Comparison of ENCODE assay signal across 10 cellular contexts in genomic region chr6:158911746-158912158, GRCh38.
DNase-seq lines count a peak whose midpoint lies in the region; ATAC-seq, FAIRE-seq and TF ChIP-seq lines count a peak whose summit lies in the region.
"Had no signal": no experiment of that assay in that cellular context is flagged by ENCODE, and none has a peak within 500 bp of the region (broad histone marks: within the 10 kb centered on the region; RNA-seq: fewer than 3 reads in every experiment).

No MANE protein-coding gene starts in this region.

- H2AFZ ChIP-seq in HepG2 (ENCODE audit: low read length), result no peak overlapping the region

- no peak overlapping the region for H3K4me3 ChIP-seq in Caco-2 (ENCODE audit: low read depth, low read length)
- no peak overlapping the region for H3K4me3 ChIP-seq in HEK293 (ENCODE audit: low read depth, low read length)
- no peak overlapping the region for H3K4me3 ChIP-seq in HepG2 (replicated peaks in 1 of 3; ENCODE audit: insufficient read depth in 1 of 3, low read depth in 2 of 3, low read length in 3 of 3)
- H3K4me3 ChIP-seq: left ventricle myocardium inferior, SK-N-MC had no signal

- DNase-seq in Caco-2 (no peak), HepG2 (ENCODE audit: low spot score) (no peak), NCI-H1436 (lab: John Stamatoyannopoulos, UW) (no peak), foreskin keratinocyte (no peak)
- peak; percentile 49 for DNase-seq in activated CD4-positive, alpha-beta memory T cell treated with anti-CD3 and anti-CD28 coated beads, Interleukin-2, amount 10 ng/mL, durations not matched to agents 7 days and 5 days
- DNase-seq: left ventricle myocardium inferior had no signal

- peaks cover 23% of the 10 kb centered on the region for H3K4me1 ChIP-seq in Caco-2
- H3K4me1 ChIP-seq in HEK293 (ENCODE audit: control insufficient read depth, insufficient read depth, low read length), result no peaks in the 10 kb centered on the region
- peaks cover 6% of the 10 kb centered on the region; the same call in 1 of the 2 replicates for H3K4me1 ChIP-seq in HepG2 (ENCODE audit: insufficient read depth, low read length)
- peaks cover 6% of the 10 kb centered on the region for H3K4me1 ChIP-seq in foreskin keratinocyte
- H3K4me1 ChIP-seq: left ventricle myocardium inferior had no signal

- H3K36me3 ChIP-seq in Caco-2 (ENCODE audit: control insufficient read depth, insufficient read depth, low read length), result no peaks in the 10 kb centered on the region
- no peaks in the 10 kb centered on the region for H3K36me3 ChIP-seq in HEK293 (ENCODE audit: control insufficient read depth in 2 of 2, insufficient read depth in 1 of 2, low read length in 2 of 2)
- no peaks in the 10 kb centered on the region for H3K36me3 ChIP-seq in HepG2 (replicated peaks in 1 of 2; ENCODE audit: control insufficient read depth in 1 of 2, insufficient read depth in 2 of 2, low read length in 2 of 2)
- H3K36me3 ChIP-seq: left ventricle myocardium inferior had no signal

- H3K9me3 Mint-ChIP-seq in Caco-2 (ENCODE audit: unreplicated experiment), result peaks cover 8% of the 10 kb centered on the region
- H3K9me3 Mint-ChIP-seq in activated CD4-positive, alpha-beta memory T cell treated with anti-CD3 and anti-CD28 coated beads, Interleukin-2, amount 10 ng/mL, durations not matched to agents 7 days and 5 days, result peaks cover 8% of the 10 kb centered on the region

- FAIRE-seq in HepG2 (lab: Jason Lieb, UNC), result no peak

- H3K9me3 ChIP-seq in Caco-2 (no peaks in the 10 kb centered on the region), HEK293 (ENCODE audit: control insufficient read depth, insufficient read depth, low read depth, low read length) (no peaks in the 10 kb centered on the region), HepG2 (ENCODE audit: low read length) (no peaks in the 10 kb centered on the region)
- H3K9me3 ChIP-seq: left ventricle myocardium inferior had no signal

- no peaks in the 10 kb centered on the region for H3K79me2 ChIP-seq in HepG2 (ENCODE audit: insufficient read depth, low read length)

- POLR2A ChIA-PET in Caco-2 (lab: Charles Lee), result no interaction called here
- POLR2A ChIA-PET in HEK293 (lab: Yijun Ruan, JAX), result interaction anchor here (0.7 kb wide), 1 partner anchor 42 kb away, joined by 4 read pairs; no protein-coding TSS in a partner anchor
- POLR2A ChIA-PET in activated CD4-positive, alpha-beta memory T cell treated with anti-CD3 and anti-CD28 coated beads, Interleukin-2, amount 10 ng/mL, durations not matched to agents 7 days and 5 days (lab: Charles Lee), result no interaction called here
- POLR2A ChIA-PET in HepG2 (lab: Yijun Ruan, JAX), result no interaction called here

- H3K27ac ChIP-seq in HEK293 (ENCODE audit: extremely low read depth, low read depth, low read length) (no peak overlapping the region), HepG2 (ENCODE audit: extremely low read length, insufficient read depth, low read length) (no peak overlapping the region), foreskin keratinocyte (no peak overlapping the region)
- H3K27ac ChIP-seq: left ventricle myocardium inferior, SK-N-MC had no signal

- no peak for TF ChIP-seq RAD21 in HepG2 (CRISPR knock-in tag; IDR thresholded peaks at IDR 0.05)

- no peak overlapping the region for H3K4me2 ChIP-seq in HepG2 (ENCODE audit: low read depth, low read length)

- CTCF ChIA-PET in Caco-2 (lab: Charles Lee), result no interaction called here
- CTCF ChIA-PET in HEK293 (lab: Yijun Ruan, JAX), result no interaction called here
- CTCF ChIA-PET in activated CD4-positive, alpha-beta memory T cell treated with anti-CD3 and anti-CD28 coated beads, Interleukin-2, amount 10 ng/mL, durations not matched to agents 7 days and 5 days (lab: Charles Lee), result no interaction called here
- CTCF ChIA-PET in HepG2 (lab: Yijun Ruan, JAX; ENCODE audit: low intra/inter-chr PET ratio, low total read pairs), result no interaction called here

- ATAC-seq in HepG2, result peak; percentile 35; the same call in 2 of the 3 replicates
- no peak for ATAC-seq in HG02884 (IDR thresholded peaks at IDR 0.05; ENCODE audit: unreplicated experiment)
- ATAC-seq in foreskin keratinocyte, result no peak
- ATAC-seq in GM21381 (IDR thresholded peaks at IDR 0.05; ENCODE audit: unreplicated experiment), result no peak

- H4K20me1 ChIP-seq in HepG2 (ENCODE audit: insufficient read depth, low read length), result no peaks in the 10 kb centered on the region

- TF ChIP-seq EP300 in HepG2 (IDR thresholded peaks at IDR 0.05; ENCODE audit: low read depth in 2 of 2, low read length in 2 of 2) (no peak), HepG2 (CRISPR knock-in tag; IDR thresholded peaks at IDR 0.05; ENCODE audit: borderline replicate concordance) (no peak)

- no TSS peak for BruUV-seq in Caco-2 (replicated peaks; lab: Mats Ljungman, UMichigan)
- no TSS peak for BruUV-seq in HepG2 (replicated peaks; lab: Mats Ljungman, UMichigan)

- no peak overlapping the region for H3K9ac ChIP-seq in HepG2 (ENCODE audit: insufficient read depth, low read depth, low read length)

- no peak overlapping the region for H3K4me3 Mint-ChIP-seq in Caco-2 (ENCODE audit: unreplicated experiment)
- H3K4me3 Mint-ChIP-seq in activated CD4-positive, alpha-beta memory T cell treated with anti-CD3 and anti-CD28 coated beads, Interleukin-2, amount 10 ng/mL, durations not matched to agents 7 days and 5 days, result no peak overlapping the region

- intact Hi-C loops in Caco-2 (cut with micrococcal nuclease; ENCODE audit: unreplicated experiment) (no loop called here), HepG2 (cut with micrococcal nuclease; ENCODE audit: unreplicated experiment) (no loop called here)

- H3K36me3 Mint-ChIP-seq in Caco-2 (ENCODE audit: insufficient read depth, unreplicated experiment), result peaks cover 5% of the 10 kb centered on the region
- peaks cover 3% of the 10 kb centered on the region for H3K36me3 Mint-ChIP-seq in activated CD4-positive, alpha-beta memory T cell treated with anti-CD3 and anti-CD28 coated beads, Interleukin-2, amount 10 ng/mL, durations not matched to agents 7 days and 5 days (ENCODE audit: low read depth)

- TF ChIP-seq CTCF in Caco-2 (IDR thresholded peaks at IDR 0.05; ENCODE audit: insufficient read depth in 1 of 2, low read depth in 1 of 2, low read length in 1 of 2, severe bottlenecking in 1 of 2, unreplicated experiment in 1 of 2) (no peak), HEK293 (tag by site-specific recombination; IDR thresholded peaks at IDR 0.05) (no peak), HepG2 (CRISPR knock-in tag; IDR thresholded peaks at IDR 0.05) (no peak), foreskin keratinocyte (conservative IDR thresholded peaks at IDR 0.05) (no peak)

- H3K27ac Mint-ChIP-seq in Caco-2 (ENCODE audit: unreplicated experiment), result peak overlapping the region; percentile 89
- no peak overlapping the region for H3K27ac Mint-ChIP-seq in activated CD4-positive, alpha-beta memory T cell treated with anti-CD3 and anti-CD28 coated beads, Interleukin-2, amount 10 ng/mL, durations not matched to agents 7 days and 5 days

- H3K27me3 ChIP-seq in Caco-2 (replicated peaks; ENCODE audit: control insufficient read depth, insufficient read depth, low read length), result no peaks in the 10 kb centered on the region
- no peaks in the 10 kb centered on the region; a peak in 2 of 5 replicates for H3K27me3 ChIP-seq in HepG2 (ENCODE audit: control insufficient read depth in 1 of 2, insufficient read depth in 2 of 2, low read length in 2 of 2)
- no peaks in the 10 kb centered on the region for H3K27me3 ChIP-seq in foreskin keratinocyte

- in situ Hi-C loops in HepG2 (cut with HindIII; ENCODE audit: extremely low pct_ligation_motif_present, low pct_unique_long_range_greater_than_20kb), result no loop called here

- TF ChIP-seq POLR2A in HepG2 (IDR thresholded peaks at IDR 0.05; ENCODE audit: insufficient read depth in 1 of 2, low read depth in 2 of 2, low read length in 2 of 2), result no peak

- H3K4me1 Mint-ChIP-seq in Caco-2 (ENCODE audit: low read depth, unreplicated experiment), result peaks cover 10% of the 10 kb centered on the region
- peaks cover 28% of the 10 kb centered on the region for H3K4me1 Mint-ChIP-seq in activated CD4-positive, alpha-beta memory T cell treated with anti-CD3 and anti-CD28 coated beads, Interleukin-2, amount 10 ng/mL, durations not matched to agents 7 days and 5 days

- 9% methylated on average over 4 of the region's 4 CpGs for WGBS in HepG2 (ENCODE audit: low lambda C conversion rate)

- H3K27me3 Mint-ChIP-seq in Caco-2 (ENCODE audit: insufficient read depth, unreplicated experiment), result no peaks in the 10 kb centered on the region
- H3K27me3 Mint-ChIP-seq in activated CD4-positive, alpha-beta memory T cell treated with anti-CD3 and anti-CD28 coated beads, Interleukin-2, amount 10 ng/mL, durations not matched to agents 7 days and 5 days, result peaks cover 9% of the 10 kb centered on the region

TF ChIP-seq in HEK293, 187 proteins besides CTCF, POLR2A, EP300 and RAD21:
- TF ChIP-seq ZNF335 (tag by site-specific recombination; conservative IDR thresholded peaks at IDR 0.05) (no peak), ZNF433 (tag by site-specific recombination; IDR thresholded peaks at IDR 0.05; ENCODE audit: low read depth) (no peak), ZIC2 (tag by site-specific recombination; IDR thresholded peaks at IDR 0.05) (0 out of 2 replicates have a peak, but pooled peaks have one; percentile 10)

TF ChIP-seq in HepG2, 621 proteins besides CTCF, POLR2A, EP300 and RAD21 (continues in another document):
- no peak for TF ChIP-seq ZNF776 (CRISPR knock-in tag; IDR thresholded peaks at IDR 0.05)
- no peak for TF ChIP-seq ZXDC (CRISPR knock-in tag; IDR thresholded peaks at IDR 0.05)
- TF ChIP-seq ZNF629 (CRISPR knock-in tag; conservative IDR thresholded peaks at IDR 0.05), result no peak
- no peak for TF ChIP-seq WIZ (CRISPR knock-in tag; IDR thresholded peaks at IDR 0.05)
